ENCODE assay signal across 2 cellular contexts in the genomic region with DNA sequence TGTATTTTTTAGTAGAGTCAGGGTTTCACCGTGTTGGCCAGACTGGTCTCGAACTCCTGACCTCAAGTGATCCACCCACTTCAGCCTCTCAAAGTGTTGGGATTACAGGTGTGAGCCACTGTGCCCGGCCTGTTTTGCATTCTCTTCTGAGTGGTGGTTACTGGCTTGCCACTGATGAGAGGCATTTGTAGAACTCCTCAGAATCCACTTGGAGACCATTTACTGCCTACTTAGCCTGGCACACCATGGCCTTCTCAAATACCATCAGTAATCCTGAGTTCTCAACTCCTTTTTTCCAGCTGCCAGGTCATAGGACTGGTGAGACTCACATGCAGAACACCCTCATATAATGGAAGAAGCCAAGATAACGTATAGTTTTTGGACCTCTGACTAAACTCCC. TPM values are rescaled to one million over a fixed set of nuclear protein-coding genes. Genes with fewer than 3 reads are reported as not detected.
"Had no signal": no experiment of that assay in that cellular context is flagged by ENCODE, and none has a peak within 500 bp of the region (broad histone marks: within the 10 kb centered on the region; RNA-seq: fewer than 3 reads in every experiment).

No MANE protein-coding gene starts in this region.

RNA-seq across cellular contexts. Expression of a gene that starts 22.5 kb away (rescaled TPM):
- polyA plus RNA-seq: immature natural killer cell; naive thymus-derived CD4-positive, alpha-beta T cell had no signal
